Comparison of ENCODE assay signal across 3 cellular contexts in genomic region chr1:46219551-46220520, GRCh38.
A peak's percentile ranks its signal among the peaks of the same experiment; 100 is the strongest.
TF ChIP-seq lines count a peak whose summit lies in the region.

No MANE protein-coding gene starts in this region.

TF ChIP-seq in HCT116, 20 proteins besides CTCF, POLR2A, EP300 and RAD21:
- no peak for TF ChIP-seq SRF (IDR thresholded peaks at IDR 0.05; ENCODE audit: low read depth)
- no peak for TF ChIP-seq MAX (IDR thresholded peaks at IDR 0.05)
- TF ChIP-seq REST (IDR thresholded peaks at IDR 0.05; ENCODE audit: low read depth): no peak
- no peak for TF ChIP-seq ATF3 (IDR thresholded peaks at IDR 0.05)
- no peak for TF ChIP-seq EZH2phosphoT487 (IDR thresholded peaks at IDR 0.05; ENCODE audit: borderline replicate concordance)
- no peak for TF ChIP-seq ZNF274 (IDR thresholded peaks at IDR 0.05; ENCODE audit: low read depth, low read length)
- no peak for TF ChIP-seq ZBTB33 (IDR thresholded peaks at IDR 0.05; ENCODE audit: extremely low read depth, insufficient replicate concordance, low read length)
- TF ChIP-seq ZFX (IDR thresholded peaks at IDR 0.05): no peak
- TF ChIP-seq YY1 (IDR thresholded peaks at IDR 0.05; ENCODE audit: extremely low read depth, insufficient replicate concordance, low read depth, low read length): no peak
- no peak for TF ChIP-seq TCF7L2 (IDR thresholded peaks at IDR 0.05; ENCODE audit: borderline replicate concordance, extremely low read depth, insufficient read depth, insufficient read length)
- TF ChIP-seq CBX3 (IDR thresholded peaks at IDR 0.05; ENCODE audit: low read depth): no peak
- no peak for TF ChIP-seq SP1 (IDR thresholded peaks at IDR 0.05; ENCODE audit: low read depth)

TF ChIP-seq in K562, 482 proteins besides CTCF, POLR2A, EP300 and RAD21:
- no peak for TF ChIP-seq MTA3 (IDR thresholded peaks at IDR 0.05; ENCODE audit: borderline replicate concordance)
- peak; percentile 89 for TF ChIP-seq RFX1 (IDR thresholded peaks at IDR 0.05)
- no peak for TF ChIP-seq BRD9 (IDR thresholded peaks at IDR 0.05; ENCODE audit: low read depth, partially characterized antibody)

TF ChIP-seq in neural cell, 6 proteins besides CTCF, POLR2A, EP300 and RAD21:
- TF ChIP-seq SMC3 (conservative IDR thresholded peaks at IDR 0.05; ENCODE audit: poor library complexity) (no peak), POLR2AphosphoS5 (IDR thresholded peaks at IDR 0.05) (no peak), MXI1 (conservative IDR thresholded peaks at IDR 0.05; ENCODE audit: poor library complexity, severe bottlenecking) (no peak), TAF1 (IDR thresholded peaks at IDR 0.05; ENCODE audit: low read depth) (no peak), REST (IDR thresholded peaks at IDR 0.05; ENCODE audit: borderline replicate concordance) (no peak), EZH2 (IDR thresholded peaks at IDR 0.05; ENCODE audit: borderline replicate concordance, insufficient read depth, low read length, poor library complexity, severe bottlenecking) (no peak)
TF ChIP-seq in neural cell: peak in this region for 0.
